In the genomic region with DNA sequence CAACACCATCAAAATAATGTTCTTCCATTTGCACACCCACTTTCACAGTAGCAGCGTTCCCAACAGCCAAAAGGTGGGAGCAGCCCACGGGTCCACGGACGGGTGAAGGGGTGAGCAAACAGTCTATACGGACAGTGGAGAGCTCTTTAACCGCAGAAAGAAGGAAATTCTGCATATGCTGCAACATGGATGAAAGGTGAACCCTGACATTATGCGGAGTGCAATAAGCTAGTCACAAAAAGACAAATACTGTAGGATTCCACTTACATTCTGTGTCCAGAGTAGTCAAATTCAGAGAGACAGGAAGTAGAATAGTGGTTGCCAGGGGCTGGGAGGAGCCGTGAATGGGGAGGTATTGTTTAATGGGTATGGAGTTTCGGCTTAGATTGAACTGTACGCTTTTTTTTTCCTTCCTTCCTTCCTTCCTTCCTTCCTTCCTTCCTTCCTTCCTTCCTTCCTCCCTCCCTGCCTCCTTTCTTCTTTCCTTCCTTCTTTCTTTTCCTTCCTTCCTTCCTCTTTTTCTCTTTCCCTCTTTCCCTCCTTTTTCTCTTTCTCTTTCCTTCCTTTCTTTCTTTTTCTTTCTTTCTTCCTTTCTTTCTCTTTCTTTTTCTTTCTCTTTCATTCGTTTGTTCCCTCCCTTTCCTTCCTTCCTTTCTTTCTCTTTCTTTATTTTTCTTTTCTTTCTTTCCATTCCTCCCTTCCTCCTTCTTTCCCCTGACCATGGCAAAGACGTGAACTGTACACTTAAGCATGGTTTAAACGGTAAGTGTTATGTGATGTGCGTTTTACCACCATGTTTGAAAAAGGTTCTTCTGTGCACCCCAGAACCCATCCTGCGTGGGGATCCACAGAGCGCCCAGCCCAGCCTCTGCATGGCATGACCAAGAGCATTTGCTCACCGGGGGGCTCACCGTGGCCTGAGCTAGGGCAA, we compare ENCODE assay signal across 8 cellular contexts. TPM values are rescaled to one million over a fixed set of nuclear protein-coding genes. Genes with fewer than 3 reads are reported as not detected.
DNase-seq lines count a peak whose midpoint lies in the region; ATAC-seq and TF ChIP-seq lines count a peak whose summit lies in the region.

No MANE protein-coding gene starts in this region.

- peaks cover 5% of the 10 kb centered on the region for H3K4me1 ChIP-seq in testis

- H3K9me3 ChIP-seq in AG04450 (ENCODE audit: control insufficient read depth, insufficient read depth, low read length) (no peaks in the 10 kb centered on the region; the same call in 1 of the 2 replicates), testis (no peaks in the 10 kb centered on the region)

- TF ChIP-seq POLR2A in lower leg skin (IDR thresholded peaks at IDR 0.05) (no peak), testis (IDR thresholded peaks at IDR 0.05) (no peak)

- DNase-seq in AG04450 (ENCODE audit: low read depth, low spot score), result no peak
- DNase-seq in HK-2 (ENCODE audit: unreplicated experiment), result peak; percentile 47
- DNase-seq in RKO (ENCODE audit: low spot score), result peak; percentile 78
- DNase-seq in dedifferentiated amniotic fluid mesenchymal stem cell (ENCODE audit: extremely low spot score), result peak; percentile 76
- DNase-seq in lower leg skin (ENCODE audit: low spot score in 2 of 2), result no peak
- peak; percentile 58 for DNase-seq in testis

- H3K27ac ChIP-seq in AG04450 (ENCODE audit: low read depth, low read length), result peak overlapping the region; percentile 61
- peak overlapping the region; percentile 40 to 80 for H3K27ac ChIP-seq in testis

- no peak for ATAC-seq in HG02678 (IDR thresholded peaks at IDR 0.05; ENCODE audit: unreplicated experiment)

- intact Hi-C loops in lower leg skin (cut with DNase I; ENCODE audit: low total_unique reads) (no loop called here), testis (cut with DNase I; ENCODE audit: low total_unique reads) (no loop called here)

- CTCF ChIA-PET in AG04450 (lab: Charles Lee), result interaction anchor here (0.5 to 3.4 kb wide), 27 partner anchors 10 to 380 kb away, joined by 3 to 24 read pairs (median 4); partner anchors contain the start of genes CINP and TECPR2

- H3K27me3 ChIP-seq in AG04450 (ENCODE audit: control insufficient read depth, insufficient read depth, low read length), result no peaks in the 10 kb centered on the region
- H3K27me3 ChIP-seq in testis, result no peaks in the 10 kb centered on the region

- TF ChIP-seq CTCF in AG04450 (IDR thresholded peaks at IDR 0.05; ENCODE audit: low read depth, low read length) (no peak), lower leg skin (IDR thresholded peaks at IDR 0.05) (no peak), testis (IDR thresholded peaks at IDR 0.05) (no peak)

- H3K36me3 ChIP-seq in testis (ENCODE audit: low read depth, missing control alignments), result no peaks in the 10 kb centered on the region

- POLR2A ChIA-PET in AG04450 (lab: Yijun Ruan, JAX), result interaction anchor here (0.6 to 1.4 kb wide), 3 partner anchors 66 to 215 kb away, joined by 3 to 13 read pairs (median 9); no protein-coding TSS in a partner anchor

- H3K4me3 ChIP-seq in AG04450 (ENCODE audit: low read depth, low read length) (peak overlapping the region; percentile 65), GM08714 (ENCODE audit: low read length) (peak overlapping the region; percentile 91), lower leg skin (ENCODE audit: low read depth, poor library complexity, severe bottlenecking) (peak overlapping the region; percentile 42), testis (peak overlapping the region; percentile 59 to 64)

- WGBS in lower leg skin, 2 donors, result 32 to 36% methylated on average over 18 of the region's 18 CpGs
- 28 to 32% methylated on average over 18 of the region's 18 CpGs for WGBS in testis, 2 donors

RNA-seq across cellular contexts. Expression of gene ANKRD9, which starts 15.9 kb away (rescaled TPM):
- polyA plus RNA-seq in AG04450 (2011; rRNA removed), result 4.0 and 5.8 TPM in 2 replicates
- 2.8 TPM in 2 replicates for polyA minus RNA-seq in AG04450 (2011; rRNA and poly(A)+ RNA removed)
- 100 to 1,000 TPM in 1 of 4 donors, 10 to 100 TPM in 3; 64.6 to 135 (median 69.4) TPM for total RNA-seq in lower leg skin
- 100 to 1,000 TPM in 1 of 2 donors, 10 to 100 TPM in 1; 88.7 to 153 TPM for total RNA-seq in testis
- polyA plus RNA-seq in testis (ENCODE audit: insufficient read depth, low read depth, low replicate concordance), result 21.0 TPM

Comparison
In these comparisons a context has a peak if more than half of its experiments do, and no peak if none do; other contexts are left out.
1. DNase-seq: peak in HK-2 (single experiment), RKO (single experiment), dedifferentiated amniotic fluid mesenchymal stem cell (single experiment) and testis (single experiment); none in AG04450 (single experiment) and lower leg skin (0 of 2).
2. Peak in every context shown above with its lines, with median percentiles within 50 percentile points of each other: H3K4me3 ChIP-seq.